29 cellular contexts compared by ENCODE assay signal in the genomic region with DNA sequence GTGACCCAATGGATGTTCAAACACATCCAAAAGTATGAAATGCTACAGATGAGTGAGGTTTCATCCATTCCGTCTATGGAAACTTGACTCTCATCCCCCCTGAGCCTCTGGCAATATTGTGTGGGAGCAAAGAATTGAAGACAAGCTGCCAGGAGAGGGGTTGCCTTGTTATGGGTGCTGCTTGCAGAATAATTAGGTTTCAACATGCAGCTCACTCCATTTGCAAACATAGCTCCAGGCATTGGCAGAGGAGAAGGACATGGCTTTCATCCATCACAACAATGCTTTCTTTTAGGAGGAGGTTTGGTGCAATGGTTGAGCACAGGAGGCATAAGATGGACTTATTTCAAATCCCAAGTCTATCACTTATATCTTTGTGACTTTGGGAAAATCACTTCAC.
"Had no signal": no experiment of that assay in that cellular context is flagged by ENCODE, and none has a peak within 500 bp of the region (broad histone marks: within the 10 kb centered on the region; RNA-seq: fewer than 3 reads in every experiment).

No MANE protein-coding gene starts in this region.

- DNase-seq: activated B cell treated with CpG ODN at 0.5 μM for 24 hours; activated CD4-positive, alpha-beta memory T cell treated with anti-CD3 and anti-CD28 coated beads for 36 hours; activated CD4-positive, alpha-beta T cell treated with anti-CD3 and anti-CD28 coated beads for 36 hours; activated CD4-positive, alpha-beta T cell treated with anti-CD3 and anti-CD28 coated beads, Interleukin-2, amount 10 ng/mL, durations not matched to agents 24 days and 14 days; activated CD4-positive, CD25-positive, alpha-beta regulatory T cell treated with anti-CD3 and anti-CD28 coated beads, Interleukin-2, amount 50 U/mL, for 72 hours; activated CD8-positive, alpha-beta memory T cell treated with anti-CD3 and anti-CD28 coated beads, Interleukin-2, amount 10 ng/mL, durations not matched to agents 7 days and 5 days; activated CD8-positive, alpha-beta memory T cell treated with anti-CD3 and anti-CD28 coated beads, Interleukin-2, amount 50 U/mL, for 4 hours; activated CD8-positive, alpha-beta T cell treated with anti-CD3 and anti-CD28 coated beads, Interleukin-2, amount 10 ng/mL, durations not matched to agents 7 days and 5 days; activated effector memory CD4-positive, alpha-beta T cell treated with anti-CD3 and anti-CD28 coated beads, Interleukin-2, amount 50 U/mL, for 16 hours; activated naive CD4-positive, alpha-beta T cell; activated naive CD4-positive, alpha-beta T cell treated with anti-CD3 and anti-CD28 coated beads, Interleukin-2, amount 10 ng/mL, durations not matched to agents 7 days and 5 days; activated naive CD8-positive, alpha-beta T cell treated with anti-CD3 and anti-CD28 coated beads, Interleukin-2, amount 10 ng/mL, durations not matched to agents 7 days and 5 days; activated T-cell treated with anti-CD3 and anti-CD28 coated beads, Interleukin-2, amount 50 U/mL, for 1 hour; activated T-cell treated with anti-CD3 and anti-CD28 coated beads, Interleukin-2, amount 50 U/mL, for 48 hours; central memory CD4-positive, alpha-beta T cell; cerebellar nuclear complex; colonic mucosa; effector CD8-positive, alpha-beta T cell; esophagus squamous epithelium; glutamatergic neuron; heart left ventricle; T-helper 1 cell; T-helper 17 cell; T1000; WERI-Rb-1 had no signal

- H3K27ac ChIP-seq: ascending aorta, breast epithelium, cardiac muscle cell, colonic mucosa, epithelial cell of prostate, esophagus squamous epithelium, heart left ventricle, WERI-Rb-1 had no signal
